Comparison of ENCODE assay signal across 13 cellular contexts in the genomic region with DNA sequence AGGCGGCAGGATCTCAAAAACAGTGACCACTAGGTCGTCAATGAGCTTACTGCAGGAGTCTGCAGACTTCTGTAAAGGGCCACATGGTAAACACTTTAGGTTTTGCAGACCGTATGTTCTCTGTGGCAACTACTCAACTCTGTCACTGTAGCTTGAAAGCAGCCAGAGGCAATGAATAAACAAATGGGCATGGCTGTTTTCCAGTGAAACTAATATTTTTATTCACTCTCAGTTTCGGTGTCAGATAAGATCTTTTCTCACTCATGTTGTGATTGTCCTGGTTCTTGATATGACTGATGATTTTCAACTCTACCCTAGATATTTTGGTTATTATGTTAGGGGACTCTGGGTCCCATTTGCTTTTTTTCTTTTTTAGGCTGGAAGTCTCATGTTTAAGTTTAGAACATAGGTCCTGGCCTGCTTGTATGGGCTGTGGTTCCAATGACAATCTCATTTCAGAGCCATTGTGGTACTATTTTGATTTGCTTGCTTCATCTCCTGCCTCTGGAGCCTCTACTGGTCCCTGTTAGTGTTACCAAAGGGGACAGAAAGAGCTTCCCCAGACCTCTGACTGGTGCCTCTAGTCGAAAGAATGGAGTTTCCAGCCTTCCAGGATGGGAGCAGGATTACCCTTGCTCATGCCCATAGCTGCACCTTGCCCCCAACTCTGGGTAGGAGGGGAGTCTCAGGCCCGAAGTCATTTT.
DNase-seq lines count a peak whose midpoint lies in the region; ATAC-seq lines count a peak whose summit lies in the region.
"Had no signal": no experiment of that assay in that cellular context is flagged by ENCODE, and none has a peak within 500 bp of the region (broad histone marks: within the 10 kb centered on the region; RNA-seq: fewer than 3 reads in every experiment).

No MANE protein-coding gene starts in this region.

- H3K4me3 Mint-ChIP-seq in activated T-cell treated with anti-CD3 and anti-CD28 coated beads, Interleukin-2, amount 50 U/mL, for 4 hours = no peak overlapping the region

- no peak for DNase-seq in activated T-cell treated with anti-CD3 and anti-CD28 coated beads, Interleukin-2, amount 50 U/mL, for 4 hours
- DNase-seq in activated T-cell treated with anti-CD3 and anti-CD28 coated beads for 4 hours (no peak), NCI-H345 (lab: John Stamatoyannopoulos, UW) (no peak), foreskin melanocyte (no peak), DMS 273 treated with DMSO at 0.1 percent for 48 hours (lab: John Stamatoyannopoulos, UW) (no peak)
- DNase-seq in stimulated activated naive CD8-positive, alpha-beta T cell treated with anti-CD3 and anti-CD28 coated beads, Interleukin-15, Interleukin-2, amounts not matched to agents 100 U/mL and 50 U/mL, for 24 hours = no peak
- DNase-seq: KBM-7, left ventricle myocardium inferior, OCI-M1, spleen, WERI-Rb-1 had no signal

- peak; percentile 46 to 52 for ATAC-seq in activated T-cell treated with anti-CD3 and anti-CD28 coated beads, Interleukin-2, amount 50 U/mL, for 4 hours
- peak; percentile 89 for ATAC-seq in HG02571 (IDR thresholded peaks at IDR 0.05; ENCODE audit: unreplicated experiment)
- ATAC-seq in HG03457 (IDR thresholded peaks at IDR 0.05; ENCODE audit: unreplicated experiment) = peak; percentile 96
- ATAC-seq in stimulated activated naive CD8-positive, alpha-beta T cell treated with anti-CD3 and anti-CD28 coated beads, Interleukin-15, Interleukin-2, amounts not matched to agents 100 U/mL and 50 U/mL, for 24 hours = peak; percentile 79

- H3K4me1 Mint-ChIP-seq in activated T-cell treated with anti-CD3 and anti-CD28 coated beads, Interleukin-2, amount 50 U/mL, for 4 hours (ENCODE audit: low read depth) = peaks cover 26% of the 10 kb centered on the region

- H3K36me3 Mint-ChIP-seq in activated T-cell treated with anti-CD3 and anti-CD28 coated beads, Interleukin-2, amount 50 U/mL, for 4 hours (ENCODE audit: insufficient read depth) = no peaks in the 10 kb centered on the region

- no peaks in the 10 kb centered on the region for H3K27me3 Mint-ChIP-seq in activated T-cell treated with anti-CD3 and anti-CD28 coated beads, Interleukin-2, amount 50 U/mL, for 4 hours (ENCODE audit: low read depth)

- no peaks in the 10 kb centered on the region for H3K9me3 Mint-ChIP-seq in activated T-cell treated with anti-CD3 and anti-CD28 coated beads, Interleukin-2, amount 50 U/mL, for 4 hours
